Comparison of ENCODE assay signal across 19 cellular contexts in genomic region chr20:3972161-3972560, GRCh38. TPM values are rescaled to one million over a fixed set of nuclear protein-coding genes. Genes with fewer than 3 reads are reported as not detected.
DNase-seq lines count a peak whose midpoint lies in the region; ATAC-seq, FAIRE-seq and TF ChIP-seq lines count a peak whose summit lies in the region.
"Had no signal": no experiment of that assay in that cellular context is flagged by ENCODE, and none has a peak within 500 bp of the region (broad histone marks: within the 10 kb centered on the region; RNA-seq: fewer than 3 reads in every experiment).

No MANE protein-coding gene starts in this region.

- WGBS in A549 (ENCODE audit: missing lambda C conversion rate): 21% methylated on average over 1 of the region's 1 CpG

- POLR2A ChIA-PET in A549 (lab: Yijun Ruan, JAX): no interaction called here

- H3K9me3 ChIP-seq in A549: no peaks in the 10 kb centered on the region; the same call in 2 of the 3 replicates

- TF ChIP-seq CTCF in A549 (IDR thresholded peaks at IDR 0.05): no peak
- no peak for TF ChIP-seq CTCF in C4-2B (conservative IDR thresholded peaks at IDR 0.05)
- TF ChIP-seq CTCF in endothelial cell (IDR thresholded peaks at IDR 0.05; ENCODE audit: unreplicated experiment): no peak
- no peak for TF ChIP-seq CTCF in type B pancreatic cell (conservative IDR thresholded peaks at IDR 0.05)
- TF ChIP-seq CTCF in GM13976 (IDR thresholded peaks at IDR 0.05; ENCODE audit: borderline replicate concordance, control extremely low read depth, extremely low read depth, insufficient read depth, missing control alignments): no peak

- no peak for ATAC-seq in A549

- TF ChIP-seq EP300 in A549 (IDR thresholded peaks at IDR 0.05): no peak

- no peak overlapping the region for H3K27ac ChIP-seq in A549
- peak overlapping the region; percentile 40 for H3K27ac ChIP-seq in C4-2B
- H3K27ac ChIP-seq: BLaER1, GM23248 had no signal

- H3K4me1 ChIP-seq in A549: no peaks in the 10 kb centered on the region

- no peak for DNase-seq in A549 (ENCODE audit: low read depth in 1 of 2, low spot score in 1 of 2)
- DNase-seq in endothelial cell (ENCODE audit: low spot score): no peak
- no peak for DNase-seq in type B pancreatic cell (ENCODE audit: extremely low spot score, unreplicated experiment)
- DNase-seq in GM13976 (ENCODE audit: low spot score): no peak
- DNase-seq in stimulated activated naive CD4-positive, alpha-beta T cell (lab: John Stamatoyannopoulos, UW): no peak
- DNase-seq: Calu3; CD4-positive, alpha-beta memory T cell; COR-L47; DMS53; DMS79 treated with DMSO at 0.1 percent for 48 hours; GF-D8; GM23248; H7; HCEC 1CT had no signal

- TF ChIP-seq POLR2A in A549 (IDR thresholded peaks at IDR 0.05; ENCODE audit: low read length): no peak

- H3K27me3 Mint-ChIP-seq in endothelial cell (ENCODE audit: unreplicated experiment) (peaks cover 6% of the 10 kb centered on the region), type B pancreatic cell (no peaks in the 10 kb centered on the region)
- H3K27me3 Mint-ChIP-seq: B cell; CD4-positive, alpha-beta memory T cell had no signal

- in situ Hi-C loops in GM13976 (cut with MboI; ENCODE audit: low sequenced_read_pairs, unreplicated experiment): no loop called here

- peak; percentile 96 for FAIRE-seq in A549 (lab: Jason Lieb, UNC)
- FAIRE-seq: GM12891, H1 had no signal

- no peak for TF ChIP-seq RAD21 in A549 (conservative IDR thresholded peaks at IDR 0.05 in 1 of 2, IDR thresholded peaks at IDR 0.05 in 1 of 2)

- H3K36me3 Mint-ChIP-seq in endothelial cell (ENCODE audit: low read depth, unreplicated experiment): no peaks in the 10 kb centered on the region
- peaks cover 25% of the 10 kb centered on the region for H3K36me3 Mint-ChIP-seq in type B pancreatic cell

- H3K4me3 ChIP-seq in A549: no peak overlapping the region
- H3K4me3 ChIP-seq: BLaER1, GM23248 had no signal

- CTCF ChIA-PET in A549 (lab: Yijun Ruan, JAX): interaction anchor here (0.6 kb wide), 1 partner anchor 303 kb away, joined by 4 read pairs; no protein-coding TSS in a partner anchor

- H3K9me3 Mint-ChIP-seq in endothelial cell (ENCODE audit: unreplicated experiment): no peaks in the 10 kb centered on the region
- no peaks in the 10 kb centered on the region for H3K9me3 Mint-ChIP-seq in type B pancreatic cell
- H3K9me3 Mint-ChIP-seq: CD4-positive, alpha-beta memory T cell had no signal

- H3K4me3 Mint-ChIP-seq in endothelial cell (ENCODE audit: unreplicated experiment): no peak overlapping the region
- no peak overlapping the region for H3K4me3 Mint-ChIP-seq in type B pancreatic cell
- H3K4me3 Mint-ChIP-seq: B cell; CD4-positive, alpha-beta memory T cell had no signal

- no peak overlapping the region for H3K4me2 ChIP-seq in A549
- H3K4me2 ChIP-seq: BLaER1 had no signal

- H3K27ac Mint-ChIP-seq in endothelial cell (ENCODE audit: unreplicated experiment) (peak overlapping the region; percentile 97), type B pancreatic cell (peak overlapping the region; percentile 10)
- H3K27ac Mint-ChIP-seq: B cell had no signal

- H3K4me1 Mint-ChIP-seq in endothelial cell (ENCODE audit: unreplicated experiment) (peaks cover 52% of the 10 kb centered on the region), type B pancreatic cell (ENCODE audit: unreplicated experiment) (peaks cover 5% of the 10 kb centered on the region)
- H3K4me1 Mint-ChIP-seq: B cell had no signal

TF ChIP-seq in A549, 52 proteins besides CTCF, POLR2A, EP300 and RAD21:
- no peak for TF ChIP-seq BCL3 (IDR thresholded peaks at IDR 0.05)
- no peak for TF ChIP-seq ZNF302 (CRISPR knock-in tag; IDR thresholded peaks at IDR 0.05)
- TF ChIP-seq NFE2L2 (conservative IDR thresholded peaks at IDR 0.05; ENCODE audit: low read length): no peak
- TF ChIP-seq BHLHE40 (IDR thresholded peaks at IDR 0.05; ENCODE audit: low read depth, low read length): no peak
- no peak for TF ChIP-seq FOSB (CRISPR knock-in tag; IDR thresholded peaks at IDR 0.05)
- no peak for TF ChIP-seq USF2 (IDR thresholded peaks at IDR 0.05)
- TF ChIP-seq SREBF2 (IDR thresholded peaks at IDR 0.05): no peak
- no peak for TF ChIP-seq MAFK (IDR thresholded peaks at IDR 0.05; ENCODE audit: partially characterized antibody)
- TF ChIP-seq EHMT2 (IDR thresholded peaks at IDR 0.05; ENCODE audit: low read depth): no peak
- no peak for TF ChIP-seq HDAC2 (IDR thresholded peaks at IDR 0.05)
- TF ChIP-seq MYC (IDR thresholded peaks at IDR 0.05; ENCODE audit: borderline replicate concordance, low read length): no peak
- no peak for TF ChIP-seq ZFP36 (IDR thresholded peaks at IDR 0.05; ENCODE audit: borderline replicate concordance, partially characterized antibody)

RNA-seq across cellular contexts. Expression of gene RNF24, which starts 43.2 kb away (rescaled TPM):
- 8.6 and 12.9 TPM in 2 replicates for polyA plus RNA-seq in A549 (2011; rRNA removed)
- 2.8 and 3.6 TPM in 2 replicates for polyA plus RNA-seq in A549 (2012; cell fraction: cytosol; rRNA removed)
- polyA plus RNA-seq in A549 (2012; cell fraction: nucleus; rRNA removed): 2.0 and 3.6 TPM in 2 replicates
- 8.2 to 9.4 TPM (median 8.8 TPM) in 3 replicates for polyA plus RNA-seq in A549 (2017; fragmentation: RNase III; extraction: RNeasy Plus Mini Kit Qiagen cat#74134 plus additional on column Dnase treatment)
- 9.1 and 9.9 TPM in 2 replicates for polyA minus RNA-seq in A549 (2011; rRNA and poly(A)+ RNA removed)
- total RNA-seq in endothelial cell (ENCODE audit: unreplicated experiment): 19.8 TPM
- total RNA-seq in type B pancreatic cell (ENCODE audit: low replicate concordance): 17.2 and 23.6 TPM in 2 replicates
